In the genomic region with DNA sequence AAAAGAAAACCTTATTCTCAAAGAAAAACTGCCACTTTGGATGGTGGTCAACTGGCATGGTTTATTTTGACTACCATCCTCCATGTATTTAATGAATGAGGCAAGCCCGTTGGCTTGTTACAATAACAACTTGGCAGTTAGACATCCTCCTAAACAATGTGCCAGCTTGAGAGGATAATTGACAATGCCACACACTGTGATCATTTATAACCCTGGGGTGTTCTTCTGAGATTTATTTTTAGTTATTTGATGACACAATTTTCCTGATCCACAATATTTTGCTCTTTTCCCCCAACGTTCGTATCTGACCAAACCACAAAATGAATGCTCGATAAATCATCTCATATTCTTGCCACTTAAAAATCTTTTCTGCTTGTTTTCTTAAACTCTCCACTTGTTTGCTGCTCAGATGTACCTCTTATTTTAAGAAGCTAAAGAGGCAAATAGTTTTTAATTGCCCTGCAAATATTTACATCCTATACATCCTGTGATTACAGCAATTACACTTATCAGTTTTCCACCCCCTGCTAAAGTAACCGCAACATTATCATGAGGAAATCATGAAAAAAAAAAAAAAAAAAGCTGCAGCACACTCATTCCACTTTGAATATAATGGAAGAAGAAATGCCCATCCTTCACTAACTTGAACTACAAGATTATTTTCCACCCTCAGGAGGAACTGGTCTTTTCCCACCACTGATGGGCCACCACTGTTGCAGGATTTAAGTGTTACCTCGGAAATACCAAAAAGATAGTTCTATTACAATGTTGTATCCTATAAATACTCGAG, we compare ENCODE assay signal across 1 cellular context.
TF ChIP-seq lines count a peak whose summit lies in the region.

No MANE protein-coding gene starts in this region.

TF ChIP-seq in HEK293, 187 proteins besides CTCF, POLR2A, EP300 and RAD21 (continued from another document and continues in another):
- TF ChIP-seq, protein P1, sequence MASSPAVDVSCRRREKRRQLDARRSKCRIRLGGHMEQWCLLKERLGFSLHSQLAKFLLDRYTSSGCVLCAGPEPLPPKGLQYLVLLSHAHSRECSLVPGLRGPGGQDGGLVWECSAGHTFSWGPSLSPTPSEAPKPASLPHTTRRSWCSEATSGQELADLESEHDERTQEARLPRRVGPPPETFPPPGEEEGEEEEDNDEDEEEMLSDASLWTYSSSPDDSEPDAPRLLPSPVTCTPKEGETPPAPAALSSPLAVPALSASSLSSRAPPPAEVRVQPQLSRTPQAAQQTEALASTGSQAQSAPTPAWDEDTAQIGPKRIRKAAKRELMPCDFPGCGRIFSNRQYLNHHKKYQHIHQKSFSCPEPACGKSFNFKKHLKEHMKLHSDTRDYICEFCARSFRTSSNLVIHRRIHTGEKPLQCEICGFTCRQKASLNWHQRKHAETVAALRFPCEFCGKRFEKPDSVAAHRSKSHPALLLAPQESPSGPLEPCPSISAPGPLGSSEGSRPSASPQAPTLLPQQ (tag by site-specific recombination; IDR thresholded peaks at IDR 0.05) = no peak
- TF ChIP-seq WT1 (tag by site-specific recombination; IDR thresholded peaks at IDR 0.05) (peak; percentile 64; the same call in 1 of the 2 replicates), GLIS2 (tag by site-specific recombination; IDR thresholded peaks at IDR 0.05) (no peak), GLIS1 (tag by site-specific recombination; IDR thresholded peaks at IDR 0.05) (peak; percentile 94), YY2 (tag by site-specific recombination; IDR thresholded peaks at IDR 0.05) (no peak), HOXA7 (CRISPR knock-in tag; IDR thresholded peaks at IDR 0.05; ENCODE audit: borderline replicate concordance) (no peak), SCRT2 (tag by site-specific recombination; IDR thresholded peaks at IDR 0.05) (0 out of 2 replicates have a peak, but pooled peaks have one; percentile 24), ZNF335 (tag by site-specific recombination; conservative IDR thresholded peaks at IDR 0.05) (no peak), ZNF621 (tag by site-specific recombination; IDR thresholded peaks at IDR 0.05) (no peak), ZNF416 (tag by site-specific recombination; IDR thresholded peaks at IDR 0.05) (no peak), ZNF302 (tag by site-specific recombination; IDR thresholded peaks at IDR 0.05; ENCODE audit: low read depth) (no peak), ZNF223 (tag by site-specific recombination; IDR thresholded peaks at IDR 0.05) (no peak), ZNF561 (tag by site-specific recombination; IDR thresholded peaks at IDR 0.05; ENCODE audit: borderline replicate concordance) (no peak), ZNF10 (tag by site-specific recombination; IDR thresholded peaks at IDR 0.05) (0 out of 2 replicates have a peak, but pooled peaks have one; percentile 28), FEZF1 (tag by site-specific recombination; IDR thresholded peaks at IDR 0.05) (peak; percentile 90), SP7 (tag by site-specific recombination; IDR thresholded peaks at IDR 0.05) (peak; percentile 86), ZNF423 (tag by site-specific recombination; IDR thresholded peaks at IDR 0.05) (no peak), ZNF184 (tag by site-specific recombination; IDR thresholded peaks at IDR 0.05) (no peak), OSR2 (tag by site-specific recombination; IDR thresholded peaks at IDR 0.05) (peak; percentile 60; the same call in 1 of the 2 replicates), ZNF530 (tag by site-specific recombination; IDR thresholded peaks at IDR 0.05; ENCODE audit: low read depth) (no peak), ZNF366 (tag by site-specific recombination; conservative IDR thresholded peaks at IDR 0.05) (no peak), ZSCAN23 (tag by site-specific recombination; IDR thresholded peaks at IDR 0.05) (no peak), ZNF660 (tag by site-specific recombination; IDR thresholded peaks at IDR 0.05) (no peak), SETDB1 (IDR thresholded peaks at IDR 0.05; ENCODE audit: insufficient read length, low read length) (no peak), ZNF23 (tag by site-specific recombination; IDR thresholded peaks at IDR 0.05; ENCODE audit: borderline replicate concordance) (no peak), ZNF626 (tag by site-specific recombination; IDR thresholded peaks at IDR 0.05) (no peak), ZNF239 (tag by site-specific recombination; IDR thresholded peaks at IDR 0.05) (no peak), ZFHX2 (tag by site-specific recombination; conservative IDR thresholded peaks at IDR 0.05) (peak; percentile 29), ZNF701 (tag by site-specific recombination; IDR thresholded peaks at IDR 0.05) (no peak), ZNF777 (tag by site-specific recombination; IDR thresholded peaks at IDR 0.05; ENCODE audit: borderline replicate concordance) (no peak), ZNF394 (tag by site-specific recombination; IDR thresholded peaks at IDR 0.05; ENCODE audit: borderline replicate concordance) (no peak), SCRT1 (tag by site-specific recombination; IDR thresholded peaks at IDR 0.05; ENCODE audit: borderline replicate concordance) (no peak), TCF7L2 (IDR thresholded peaks at IDR 0.05; ENCODE audit: borderline replicate concordance, low read depth, low read length) (peak; percentile 65), KLF10 (tag by site-specific recombination; IDR thresholded peaks at IDR 0.05) (no peak), ZNF600 (tag by site-specific recombination; IDR thresholded peaks at IDR 0.05) (no peak)
- TF ChIP-seq, protein P2, sequence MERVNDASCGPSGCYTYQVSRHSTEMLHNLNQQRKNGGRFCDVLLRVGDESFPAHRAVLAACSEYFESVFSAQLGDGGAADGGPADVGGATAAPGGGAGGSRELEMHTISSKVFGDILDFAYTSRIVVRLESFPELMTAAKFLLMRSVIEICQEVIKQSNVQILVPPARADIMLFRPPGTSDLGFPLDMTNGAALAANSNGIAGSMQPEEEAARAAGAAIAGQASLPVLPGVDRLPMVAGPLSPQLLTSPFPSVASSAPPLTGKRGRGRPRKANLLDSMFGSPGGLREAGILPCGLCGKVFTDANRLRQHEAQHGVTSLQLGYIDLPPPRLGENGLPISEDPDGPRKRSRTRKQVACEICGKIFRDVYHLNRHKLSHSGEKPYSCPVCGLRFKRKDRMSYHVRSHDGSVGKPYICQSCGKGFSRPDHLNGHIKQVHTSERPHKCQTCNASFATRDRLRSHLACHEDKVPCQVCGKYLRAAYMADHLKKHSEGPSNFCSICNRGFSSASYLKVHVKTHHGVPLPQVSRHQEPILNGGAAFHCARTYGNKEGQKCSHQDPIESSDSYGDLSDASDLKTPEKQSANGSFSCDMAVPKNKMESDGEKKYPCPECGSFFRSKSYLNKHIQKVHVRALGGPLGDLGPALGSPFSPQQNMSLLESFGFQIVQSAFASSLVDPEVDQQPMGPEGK (tag by site-specific recombination; IDR thresholded peaks at IDR 0.05) = no peak
- TF ChIP-seq, protein P3, sequence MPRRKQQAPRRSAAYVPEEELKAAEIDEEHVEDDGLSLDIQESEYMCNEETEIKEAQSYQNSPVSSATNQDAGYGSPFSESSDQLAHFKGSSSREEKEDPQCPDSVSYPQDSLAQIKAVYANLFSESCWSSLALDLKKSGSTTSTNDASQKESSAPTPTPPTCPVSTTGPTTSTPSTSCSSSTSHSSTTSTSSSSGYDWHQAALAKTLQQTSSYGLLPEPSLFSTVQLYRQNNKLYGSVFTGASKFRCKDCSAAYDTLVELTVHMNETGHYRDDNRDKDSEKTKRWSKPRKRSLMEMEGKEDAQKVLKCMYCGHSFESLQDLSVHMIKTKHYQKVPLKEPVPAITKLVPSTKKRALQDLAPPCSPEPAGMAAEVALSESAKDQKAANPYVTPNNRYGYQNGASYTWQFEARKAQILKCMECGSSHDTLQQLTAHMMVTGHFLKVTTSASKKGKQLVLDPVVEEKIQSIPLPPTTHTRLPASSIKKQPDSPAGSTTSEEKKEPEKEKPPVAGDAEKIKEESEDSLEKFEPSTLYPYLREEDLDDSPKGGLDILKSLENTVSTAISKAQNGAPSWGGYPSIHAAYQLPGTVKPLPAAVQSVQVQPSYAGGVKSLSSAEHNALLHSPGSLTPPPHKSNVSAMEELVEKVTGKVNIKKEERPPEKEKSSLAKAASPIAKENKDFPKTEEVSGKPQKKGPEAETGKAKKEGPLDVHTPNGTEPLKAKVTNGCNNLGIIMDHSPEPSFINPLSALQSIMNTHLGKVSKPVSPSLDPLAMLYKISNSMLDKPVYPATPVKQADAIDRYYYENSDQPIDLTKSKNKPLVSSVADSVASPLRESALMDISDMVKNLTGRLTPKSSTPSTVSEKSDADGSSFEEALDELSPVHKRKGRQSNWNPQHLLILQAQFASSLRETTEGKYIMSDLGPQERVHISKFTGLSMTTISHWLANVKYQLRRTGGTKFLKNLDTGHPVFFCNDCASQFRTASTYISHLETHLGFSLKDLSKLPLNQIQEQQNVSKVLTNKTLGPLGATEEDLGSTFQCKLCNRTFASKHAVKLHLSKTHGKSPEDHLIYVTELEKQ (tag by site-specific recombination; IDR thresholded peaks at IDR 0.05; ENCODE audit: borderline replicate concordance) = 0 out of 2 replicates have a peak, but pooled peaks have one; percentile 29
- TF ChIP-seq, protein P4, sequence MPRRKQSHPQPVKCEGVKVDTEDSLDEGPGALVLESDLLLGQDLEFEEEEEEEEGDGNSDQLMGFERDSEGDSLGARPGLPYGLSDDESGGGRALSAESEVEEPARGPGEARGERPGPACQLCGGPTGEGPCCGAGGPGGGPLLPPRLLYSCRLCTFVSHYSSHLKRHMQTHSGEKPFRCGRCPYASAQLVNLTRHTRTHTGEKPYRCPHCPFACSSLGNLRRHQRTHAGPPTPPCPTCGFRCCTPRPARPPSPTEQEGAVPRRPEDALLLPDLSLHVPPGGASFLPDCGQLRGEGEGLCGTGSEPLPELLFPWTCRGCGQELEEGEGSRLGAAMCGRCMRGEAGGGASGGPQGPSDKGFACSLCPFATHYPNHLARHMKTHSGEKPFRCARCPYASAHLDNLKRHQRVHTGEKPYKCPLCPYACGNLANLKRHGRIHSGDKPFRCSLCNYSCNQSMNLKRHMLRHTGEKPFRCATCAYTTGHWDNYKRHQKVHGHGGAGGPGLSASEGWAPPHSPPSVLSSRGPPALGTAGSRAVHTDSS (tag by site-specific recombination; IDR thresholded peaks at IDR 0.05) = no peak
- TF ChIP-seq, protein P5, sequence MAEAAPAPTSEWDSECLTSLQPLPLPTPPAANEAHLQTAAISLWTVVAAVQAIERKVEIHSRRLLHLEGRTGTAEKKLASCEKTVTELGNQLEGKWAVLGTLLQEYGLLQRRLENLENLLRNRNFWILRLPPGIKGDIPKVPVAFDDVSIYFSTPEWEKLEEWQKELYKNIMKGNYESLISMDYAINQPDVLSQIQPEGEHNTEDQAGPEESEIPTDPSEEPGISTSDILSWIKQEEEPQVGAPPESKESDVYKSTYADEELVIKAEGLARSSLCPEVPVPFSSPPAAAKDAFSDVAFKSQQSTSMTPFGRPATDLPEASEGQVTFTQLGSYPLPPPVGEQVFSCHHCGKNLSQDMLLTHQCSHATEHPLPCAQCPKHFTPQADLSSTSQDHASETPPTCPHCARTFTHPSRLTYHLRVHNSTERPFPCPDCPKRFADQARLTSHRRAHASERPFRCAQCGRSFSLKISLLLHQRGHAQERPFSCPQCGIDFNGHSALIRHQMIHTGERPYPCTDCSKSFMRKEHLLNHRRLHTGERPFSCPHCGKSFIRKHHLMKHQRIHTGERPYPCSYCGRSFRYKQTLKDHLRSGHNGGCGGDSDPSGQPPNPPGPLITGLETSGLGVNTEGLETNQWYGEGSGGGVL (tag by site-specific recombination; IDR thresholded peaks at IDR 0.05) = peak; percentile 37
- TF ChIP-seq, protein P6, sequence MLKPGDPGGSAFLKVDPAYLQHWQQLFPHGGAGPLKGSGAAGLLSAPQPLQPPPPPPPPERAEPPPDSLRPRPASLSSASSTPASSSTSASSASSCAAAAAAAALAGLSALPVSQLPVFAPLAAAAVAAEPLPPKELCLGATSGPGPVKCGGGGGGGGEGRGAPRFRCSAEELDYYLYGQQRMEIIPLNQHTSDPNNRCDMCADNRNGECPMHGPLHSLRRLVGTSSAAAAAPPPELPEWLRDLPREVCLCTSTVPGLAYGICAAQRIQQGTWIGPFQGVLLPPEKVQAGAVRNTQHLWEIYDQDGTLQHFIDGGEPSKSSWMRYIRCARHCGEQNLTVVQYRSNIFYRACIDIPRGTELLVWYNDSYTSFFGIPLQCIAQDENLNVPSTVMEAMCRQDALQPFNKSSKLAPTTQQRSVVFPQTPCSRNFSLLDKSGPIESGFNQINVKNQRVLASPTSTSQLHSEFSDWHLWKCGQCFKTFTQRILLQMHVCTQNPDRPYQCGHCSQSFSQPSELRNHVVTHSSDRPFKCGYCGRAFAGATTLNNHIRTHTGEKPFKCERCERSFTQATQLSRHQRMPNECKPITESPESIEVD (tag by site-specific recombination; IDR thresholded peaks at IDR 0.05) = peak; percentile 76
- TF ChIP-seq, protein P7, sequence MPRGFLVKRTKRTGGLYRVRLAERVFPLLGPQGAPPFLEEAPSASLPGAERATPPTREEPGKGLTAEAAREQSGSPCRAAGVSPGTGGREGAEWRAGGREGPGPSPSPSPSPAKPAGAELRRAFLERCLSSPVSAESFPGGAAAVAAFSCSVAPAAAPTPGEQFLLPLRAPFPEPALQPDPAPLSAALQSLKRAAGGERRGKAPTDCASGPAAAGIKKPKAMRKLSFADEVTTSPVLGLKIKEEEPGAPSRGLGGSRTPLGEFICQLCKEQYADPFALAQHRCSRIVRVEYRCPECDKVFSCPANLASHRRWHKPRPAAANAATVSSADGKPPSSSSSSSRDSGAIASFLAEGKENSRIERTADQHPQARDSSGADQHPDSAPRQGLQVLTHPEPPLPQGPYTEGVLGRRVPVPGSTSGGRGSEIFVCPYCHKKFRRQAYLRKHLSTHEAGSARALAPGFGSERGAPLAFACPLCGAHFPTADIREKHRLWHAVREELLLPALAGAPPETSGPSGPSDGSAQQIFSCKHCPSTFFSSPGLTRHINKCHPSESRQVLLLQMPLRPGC (tag by site-specific recombination; IDR thresholded peaks at IDR 0.05) = 0 out of 2 replicates have a peak, but pooled peaks have one; percentile 29
- TF ChIP-seq, protein P8, sequence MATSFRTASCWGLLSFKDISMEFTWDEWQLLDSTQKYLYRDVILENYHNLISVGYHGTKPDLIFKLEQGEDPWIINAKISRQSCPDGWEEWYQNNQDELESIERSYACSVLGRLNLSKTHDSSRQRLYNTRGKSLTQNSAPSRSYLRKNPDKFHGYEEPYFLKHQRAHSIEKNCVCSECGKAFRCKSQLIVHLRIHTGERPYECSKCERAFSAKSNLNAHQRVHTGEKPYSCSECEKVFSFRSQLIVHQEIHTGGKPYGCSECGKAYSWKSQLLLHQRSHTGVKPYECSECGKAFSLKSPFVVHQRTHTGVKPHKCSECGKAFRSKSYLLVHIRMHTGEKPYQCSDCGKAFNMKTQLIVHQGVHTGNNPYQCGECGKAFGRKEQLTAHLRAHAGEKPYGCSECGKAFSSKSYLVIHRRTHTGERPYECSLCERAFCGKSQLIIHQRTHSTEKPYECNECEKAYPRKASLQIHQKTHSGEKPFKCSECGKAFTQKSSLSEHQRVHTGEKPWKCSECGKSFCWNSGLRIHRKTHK (tag by site-specific recombination; IDR thresholded peaks at IDR 0.05) = no peak
- TF ChIP-seq, protein P9, sequence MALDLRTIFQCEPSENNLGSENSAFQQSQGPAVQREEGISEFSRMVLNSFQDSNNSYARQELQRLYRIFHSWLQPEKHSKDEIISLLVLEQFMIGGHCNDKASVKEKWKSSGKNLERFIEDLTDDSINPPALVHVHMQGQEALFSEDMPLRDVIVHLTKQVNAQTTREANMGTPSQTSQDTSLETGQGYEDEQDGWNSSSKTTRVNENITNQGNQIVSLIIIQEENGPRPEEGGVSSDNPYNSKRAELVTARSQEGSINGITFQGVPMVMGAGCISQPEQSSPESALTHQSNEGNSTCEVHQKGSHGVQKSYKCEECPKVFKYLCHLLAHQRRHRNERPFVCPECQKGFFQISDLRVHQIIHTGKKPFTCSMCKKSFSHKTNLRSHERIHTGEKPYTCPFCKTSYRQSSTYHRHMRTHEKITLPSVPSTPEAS (tag by site-specific recombination; IDR thresholded peaks at IDR 0.05) = 0 out of 2 replicates have a peak, but pooled peaks have one; percentile 17
